14 cellular contexts compared by ENCODE assay signal in the genomic region with DNA sequence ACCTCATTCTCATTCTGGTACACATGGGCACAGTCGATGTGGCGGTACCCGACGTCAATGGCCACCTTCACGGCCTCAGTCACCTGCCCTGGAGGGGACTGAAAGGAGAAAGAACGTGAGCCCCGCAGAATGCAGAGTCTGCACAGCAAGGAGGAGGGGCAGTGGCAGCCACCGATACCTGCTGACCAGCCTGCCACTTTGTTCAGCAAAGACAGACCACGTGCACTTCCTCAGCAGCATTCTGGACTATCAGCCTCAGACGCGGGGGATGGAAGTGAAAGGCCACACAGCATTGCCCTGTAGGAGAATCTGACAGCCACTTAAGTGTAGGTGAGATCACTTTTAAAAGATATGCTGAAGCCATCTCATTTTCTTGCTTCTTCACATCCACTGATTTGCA.
"Had no signal": no experiment of that assay in that cellular context is flagged by ENCODE, and none has a peak within 500 bp of the region (broad histone marks: within the 10 kb centered on the region; RNA-seq: fewer than 3 reads in every experiment).

No MANE protein-coding gene starts in this region.

- H3K36me3 ChIP-seq: ovary had no signal

- ATAC-seq: gastroesophageal sphincter, T-cell had no signal

- H3K27ac ChIP-seq: gastroesophageal sphincter, ovary had no signal

- H3K4me3 ChIP-seq: gastroesophageal sphincter, ovary, tibial nerve had no signal

- H3K27me3 ChIP-seq: gastroesophageal sphincter, ovary, tibial nerve had no signal

- H3K9me3 ChIP-seq: gastroesophageal sphincter, ovary, tibial nerve had no signal

- DNase-seq: activated CD4-positive, CD25-positive, alpha-beta regulatory T cell treated with anti-CD3 and anti-CD28 coated beads, Interleukin-2, amount 50 U/mL, for 72 hours; activated naive CD4-positive, alpha-beta T cell; activated naive CD8-positive, alpha-beta T cell treated with anti-CD3 and anti-CD28 coated beads, Interleukin-2, amount 10 ng/mL, durations not matched to agents 7 days and 5 days; endodermal cell; islet precursor cell; mesendoderm; ovary; small intestine; stimulated activated CD4-positive, alpha-beta T cell treated with anti-CD3 and anti-CD28 coated beads, Interleukin-4, amount 100 ng/mL, for 24 hours; stimulated activated naive CD4-positive, alpha-beta T cell; T-cell; T-helper 9 cell had no signal
